Comparison of ENCODE assay signal across 20 cellular contexts in genomic region chr12:67816269-67816668, GRCh38.
DNase-seq lines count a peak whose midpoint lies in the region; ATAC-seq, FAIRE-seq and TF ChIP-seq lines count a peak whose summit lies in the region.
"Had no signal": no experiment of that assay in that cellular context is flagged by ENCODE, and none has a peak within 500 bp of the region (broad histone marks: within the 10 kb centered on the region; RNA-seq: fewer than 3 reads in every experiment).

No MANE protein-coding gene starts in this region.

- H3K36me3 Mint-ChIP-seq in natural killer cell = peaks cover 18% of the 10 kb centered on the region
- H3K36me3 Mint-ChIP-seq: CD14-positive monocyte; CD8-positive, alpha-beta T cell had no signal

- no peak for TF ChIP-seq CTCF in kidney (IDR thresholded peaks at IDR 0.05; ENCODE audit: borderline replicate concordance, extremely low read depth, insufficient read depth)
- no peak for TF ChIP-seq CTCF in natural killer cell (IDR thresholded peaks at IDR 0.05)

- peaks cover 0 to 7% of the 10 kb centered on the region in 2 donors for H3K9me3 Mint-ChIP-seq in natural killer cell

- H3K9ac ChIP-seq in kidney (ENCODE audit: low read length in 2 of 2) = no peak overlapping the region
- H3K9ac ChIP-seq: BLaER1, KMS-11 had no signal

- DNase-seq in DMS53 (lab: John Stamatoyannopoulos, UW) = peak; percentile 38
- no peak for DNase-seq in DMS53 treated with DMSO at 0.1 percent for 48 hours (lab: John Stamatoyannopoulos, UW; ENCODE audit: unreplicated experiment)
- peak; percentile 38 for DNase-seq in ELR (ENCODE audit: low read depth)
- peak; percentile 3 for DNase-seq in LHCN-M2 (ENCODE audit: low read depth)
- no peak for DNase-seq in kidney
- no peak for DNase-seq in amniotic stem cell (lab: John Stamatoyannopoulos, UW)
- DNase-seq in natural killer cell = no peak
- DNase-seq: CD8-positive, alpha-beta T cell; COR-L47; DMS79 treated with DMSO at 0.1 percent for 48 hours had no signal

- H3K27ac ChIP-seq in kidney (ENCODE audit: low read depth in 2 of 2, low read length in 2 of 2) = no peak overlapping the region
- H3K27ac ChIP-seq: 22Rv1, A549, BLaER1, HL-60, KMS-11 had no signal

- FAIRE-seq in kidney (lab: Jason Lieb, UNC) = peak; percentile 8
- FAIRE-seq: A549, D721Med, GM12878 had no signal

- intact Hi-C loops in kidney (cut with DNase I) (no loop called here), natural killer cell (cut with micrococcal nuclease) (no loop called here)

- no peaks in the 10 kb centered on the region for H3K9me3 ChIP-seq in kidney (ENCODE audit: control insufficient read depth in 1 of 2, low read length in 2 of 2)
- H3K9me3 ChIP-seq: HAP-1 had no signal

- no peaks in the 10 kb centered on the region for H3K4me1 ChIP-seq in kidney (ENCODE audit: control insufficient read depth in 1 of 2, insufficient read depth in 1 of 2, low read depth in 1 of 2, low read length in 2 of 2)
- H3K4me1 ChIP-seq: A549, BLaER1, HAP-1 had no signal

- no peaks in the 10 kb centered on the region for H3K4me1 Mint-ChIP-seq in natural killer cell
- H3K4me1 Mint-ChIP-seq: CD14-positive monocyte had no signal

- H3K4me3 Mint-ChIP-seq in natural killer cell = no peak overlapping the region
- H3K4me3 Mint-ChIP-seq: CD14-positive monocyte; CD8-positive, alpha-beta T cell had no signal

- no peaks in the 10 kb centered on the region for H3K36me3 ChIP-seq in kidney (ENCODE audit: control insufficient read depth in 1 of 2, insufficient read depth in 2 of 2, low read length in 2 of 2)
- H3K36me3 ChIP-seq: BLaER1, HAP-1 had no signal

- ATAC-seq in HG03432 (IDR thresholded peaks at IDR 0.05; ENCODE audit: unreplicated experiment) = no peak
- no peak for ATAC-seq in natural killer cell
- ATAC-seq: A549; CD8-positive, alpha-beta T cell; GM12878 had no signal

- no peak overlapping the region for H3K4me3 ChIP-seq in kidney (ENCODE audit: low read length in 2 of 2)
- H3K4me3 ChIP-seq: A549, BLaER1, GM12878, HAP-1 had no signal

- H3K27ac Mint-ChIP-seq in natural killer cell = no peak overlapping the region
- H3K27ac Mint-ChIP-seq: CD14-positive monocyte; CD8-positive, alpha-beta T cell had no signal

- no peaks in the 10 kb centered on the region for H3K27me3 Mint-ChIP-seq in natural killer cell (ENCODE audit: low read depth in 2 of 2)

Comparison
In these comparisons a context has a peak if more than half of its experiments do, and no peak if none do; other contexts are left out.
1. DNase-seq: peak in DMS53 (single experiment), ELR (single experiment) and LHCN-M2 (single experiment); none in DMS53 treated with DMSO at 0.1 percent for 48 hours (single experiment), kidney (single experiment), amniotic stem cell (single experiment) and natural killer cell (single experiment).